8 cellular contexts compared by ENCODE assay signal in genomic region chr10:86960003-86960862, GRCh38.
DNase-seq lines count a peak whose midpoint lies in the region; ATAC-seq lines count a peak whose summit lies in the region.

No MANE protein-coding gene starts in this region.

- ATAC-seq in activated naive CD8-positive, alpha-beta T cell treated with anti-CD3 and anti-CD28 coated beads, Interleukin-2, amount 50 U/mL, for 24 hours = peak; percentile 70
- peak; percentile 59 for ATAC-seq in stimulated activated memory B cell treated with anti-CD40 and anti-IgM and Interleukin-4, amounts not matched to agents 10 μg/mL and 1 μg/mL and 100 μg/mL, for 72 hours

- no peak overlapping the region for H3K27ac Mint-ChIP-seq in activated naive CD8-positive, alpha-beta T cell treated with anti-CD3 and anti-CD28 coated beads, Interleukin-2, amount 50 U/mL, for 24 hours
- H3K27ac Mint-ChIP-seq in stimulated activated memory B cell treated with anti-CD40 and anti-IgM and Interleukin-4, amounts not matched to agents 10 μg/mL and 1 μg/mL and 100 μg/mL, for 72 hours = no peak overlapping the region

- no peaks in the 10 kb centered on the region for H3K27me3 Mint-ChIP-seq in activated naive CD8-positive, alpha-beta T cell treated with anti-CD3 and anti-CD28 coated beads, Interleukin-2, amount 50 U/mL, for 24 hours
- peaks cover 8% of the 10 kb centered on the region for H3K27me3 Mint-ChIP-seq in stimulated activated memory B cell treated with anti-CD40 and anti-IgM and Interleukin-4, amounts not matched to agents 10 μg/mL and 1 μg/mL and 100 μg/mL, for 72 hours

- H3K4me1 Mint-ChIP-seq in activated naive CD8-positive, alpha-beta T cell treated with anti-CD3 and anti-CD28 coated beads, Interleukin-2, amount 50 U/mL, for 24 hours = peaks cover 3% of the 10 kb centered on the region
- H3K4me1 Mint-ChIP-seq in stimulated activated memory B cell treated with anti-CD40 and anti-IgM and Interleukin-4, amounts not matched to agents 10 μg/mL and 1 μg/mL and 100 μg/mL, for 72 hours = peaks cover 16% of the 10 kb centered on the region

- no peak overlapping the region for H3K4me3 Mint-ChIP-seq in activated naive CD8-positive, alpha-beta T cell treated with anti-CD3 and anti-CD28 coated beads, Interleukin-2, amount 50 U/mL, for 24 hours
- H3K4me3 Mint-ChIP-seq in stimulated activated memory B cell treated with anti-CD40 and anti-IgM and Interleukin-4, amounts not matched to agents 10 μg/mL and 1 μg/mL and 100 μg/mL, for 72 hours = no peak overlapping the region

- H3K36me3 Mint-ChIP-seq in activated naive CD8-positive, alpha-beta T cell treated with anti-CD3 and anti-CD28 coated beads, Interleukin-2, amount 50 U/mL, for 24 hours (ENCODE audit: low read depth) = no peaks in the 10 kb centered on the region
- no peaks in the 10 kb centered on the region for H3K36me3 Mint-ChIP-seq in stimulated activated memory B cell treated with anti-CD40 and anti-IgM and Interleukin-4, amounts not matched to agents 10 μg/mL and 1 μg/mL and 100 μg/mL, for 72 hours

- DNase-seq in stimulated activated CD4-positive, alpha-beta T cell treated with anti-CD3 and anti-CD28 coated beads, Interleukin-12 subunit alpha, Interleukin-12 subunit beta, amount 100 ng/mL, for 48 hours (ENCODE audit: low read depth in 2 of 3, low spot score in 1 of 3) = peak in 2 of 3 donors; percentile 26 to 35
- no peak for DNase-seq in stimulated activated CD4-positive, alpha-beta T cell treated with anti-CD3 and anti-CD28 coated beads, Interleukin-4, amount 100 ng/mL, for 4 hours
- DNase-seq in HCEC 1CT (peak; percentile 76), NAMALWA (ENCODE audit: low spot score) (peak; percentile 87), hepatic stellate cell (ENCODE audit: low spot score) (peak; percentile 86), NCI-H1417 treated with DMSO at 0.1 percent for 48 hours (lab: John Stamatoyannopoulos, UW) (no peak)
- DNase-seq in activated naive CD8-positive, alpha-beta T cell treated with anti-CD3 and anti-CD28 coated beads, Interleukin-2, amount 50 U/mL, for 24 hours = peak; percentile 44

- no peaks in the 10 kb centered on the region for H3K9me3 Mint-ChIP-seq in activated naive CD8-positive, alpha-beta T cell treated with anti-CD3 and anti-CD28 coated beads, Interleukin-2, amount 50 U/mL, for 24 hours
- H3K9me3 Mint-ChIP-seq in stimulated activated memory B cell treated with anti-CD40 and anti-IgM and Interleukin-4, amounts not matched to agents 10 μg/mL and 1 μg/mL and 100 μg/mL, for 72 hours = no peaks in the 10 kb centered on the region

Comparison
In these comparisons a context has a peak if more than half of its experiments do, and no peak if none do; other contexts are left out.
1. DNase-seq: peak in stimulated activated CD4-positive, alpha-beta T cell treated with anti-CD3 and anti-CD28 coated beads, Interleukin-12 subunit alpha, Interleukin-12 subunit beta, amount 100 ng/mL, for 48 hours (2 of 3), HCEC 1CT (single experiment), NAMALWA (single experiment), activated naive CD8-positive, alpha-beta T cell treated with anti-CD3 and anti-CD28 coated beads, Interleukin-2, amount 50 U/mL, for 24 hours (single experiment) and hepatic stellate cell (single experiment); none in stimulated activated CD4-positive, alpha-beta T cell treated with anti-CD3 and anti-CD28 coated beads, Interleukin-4, amount 100 ng/mL, for 4 hours (0 of 2) and NCI-H1417 treated with DMSO at 0.1 percent for 48 hours (single experiment).